In the genomic region with DNA sequence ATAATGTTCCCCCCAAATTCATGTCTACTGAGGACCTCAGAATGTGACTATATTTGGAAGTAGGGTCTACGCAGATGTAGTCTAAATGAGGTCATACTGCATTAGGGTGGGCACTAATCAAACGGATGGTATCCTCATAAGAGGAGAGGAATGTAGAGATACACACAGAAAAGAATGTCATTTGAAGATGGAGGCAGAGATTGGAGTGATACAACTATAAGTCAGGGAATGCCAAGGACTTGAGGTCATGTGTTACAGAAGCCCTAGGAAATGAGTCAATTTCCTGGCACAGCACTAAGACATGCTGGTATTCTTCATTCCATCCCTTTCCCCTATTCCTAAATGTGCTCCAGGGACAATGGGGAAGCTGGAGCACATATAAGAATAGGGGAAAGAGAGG, we compare ENCODE assay signal across 9 cellular contexts. TPM values are rescaled to one million over a fixed set of nuclear protein-coding genes. Genes with fewer than 3 reads are reported as not detected.
DNase-seq lines count a peak whose midpoint lies in the region; ATAC-seq, FAIRE-seq and TF ChIP-seq lines count a peak whose summit lies in the region.
"Had no signal": no experiment of that assay in that cellular context is flagged by ENCODE, and none has a peak within 500 bp of the region (broad histone marks: within the 10 kb centered on the region; RNA-seq: fewer than 3 reads in every experiment).

No MANE protein-coding gene starts in this region.

- H3K79me2 ChIP-seq in HepG2 (ENCODE audit: insufficient read depth, low read length) (no peaks in the 10 kb centered on the region), hepatocyte (no peaks in the 10 kb centered on the region)

- no peak for TF ChIP-seq RAD21 in liver (IDR thresholded peaks at IDR 0.05)
- TF ChIP-seq RAD21 in HepG2 (CRISPR knock-in tag; IDR thresholded peaks at IDR 0.05), result no peak

- H3K36me3 ChIP-seq in liver (ENCODE audit: control insufficient read depth in 4 of 4, insufficient read depth in 3 of 4, low read depth in 1 of 4, low read length in 3 of 4), result no peaks in the 10 kb centered on the region
- H3K36me3 ChIP-seq in HepG2 (replicated peaks in 1 of 2; ENCODE audit: control insufficient read depth in 1 of 2, insufficient read depth in 2 of 2, low read length in 2 of 2), result no peaks in the 10 kb centered on the region
- no peaks in the 10 kb centered on the region for H3K36me3 ChIP-seq in hepatocyte (replicated peaks; ENCODE audit: insufficient read depth, low read depth)
- no peaks in the 10 kb centered on the region for H3K36me3 ChIP-seq in uterus
- H3K36me3 ChIP-seq: pancreas had no signal

- H3K9me3 ChIP-seq in liver (ENCODE audit: control insufficient read depth in 4 of 4, low read length in 3 of 4) (no peaks in the 10 kb centered on the region), HepG2 (ENCODE audit: low read length) (no peaks in the 10 kb centered on the region), hepatocyte (ENCODE audit: low read depth) (no peaks in the 10 kb centered on the region), uterus (no peaks in the 10 kb centered on the region)
- H3K9me3 ChIP-seq: pancreas had no signal

- in situ Hi-C loops in HepG2 (cut with HindIII; ENCODE audit: extremely low pct_ligation_motif_present, low pct_unique_long_range_greater_than_20kb), result no loop called here

- TF ChIP-seq EP300 in HepG2 (IDR thresholded peaks at IDR 0.05; ENCODE audit: low read depth in 2 of 2, low read length in 2 of 2), result no peak
- no peak for TF ChIP-seq EP300 in HepG2 (CRISPR knock-in tag; IDR thresholded peaks at IDR 0.05; ENCODE audit: borderline replicate concordance)

- FAIRE-seq in HepG2 (lab: Jason Lieb, UNC), result no peak
- FAIRE-seq: pancreas had no signal

- no peaks in the 10 kb centered on the region for H3K9me2 ChIP-seq in hepatocyte (replicated peaks; ENCODE audit: insufficient read depth)

- H3K9ac ChIP-seq in liver (ENCODE audit: low read depth in 1 of 2, low read length in 2 of 2) (no peak overlapping the region), HepG2 (ENCODE audit: insufficient read depth, low read depth, low read length) (no peak overlapping the region)

- ATAC-seq in HepG2 (no peak), GM21717 (IDR thresholded peaks at IDR 0.05; ENCODE audit: unreplicated experiment) (no peak)

- TF ChIP-seq CTCF in liver (IDR thresholded peaks at IDR 0.05; ENCODE audit: low read depth, low read length, missing input control), result no peak
- TF ChIP-seq CTCF in HepG2 (CRISPR knock-in tag; IDR thresholded peaks at IDR 0.05), result no peak
- TF ChIP-seq CTCF in hepatocyte (IDR thresholded peaks at IDR 0.05; ENCODE audit: poor library complexity), result no peak
- TF ChIP-seq CTCF in uterus (IDR thresholded peaks at IDR 0.05), result no peak

- H3K4me3 ChIP-seq in liver (ENCODE audit: low read depth in 1 of 3, low read length in 3 of 3), result no peak overlapping the region
- no peak overlapping the region for H3K4me3 ChIP-seq in HepG2 (replicated peaks in 1 of 3; ENCODE audit: insufficient read depth in 1 of 3, low read depth in 2 of 3, low read length in 3 of 3)
- no peak overlapping the region for H3K4me3 ChIP-seq in hepatocyte
- no peak overlapping the region for H3K4me3 ChIP-seq in uterus
- H3K4me3 ChIP-seq: pancreas had no signal

- POLR2A ChIA-PET in HepG2 (lab: Yijun Ruan, JAX), result no interaction called here

- H4K20me1 ChIP-seq in HepG2 (ENCODE audit: insufficient read depth, low read length), result no peaks in the 10 kb centered on the region
- no peaks in the 10 kb centered on the region for H4K20me1 ChIP-seq in hepatocyte (ENCODE audit: insufficient read depth, poor library complexity, severe bottlenecking)

- WGBS in liver, result 67% methylated on average over 2 of the region's 2 CpGs
- 6% methylated on average over 2 of the region's 2 CpGs for WGBS in HepG2 (ENCODE audit: low lambda C conversion rate)
- WGBS in hepatocyte (ENCODE audit: low lambda C conversion rate, missing lambda C conversion rate), result 68% methylated on average over 2 of the region's 2 CpGs

- H3K4me1 ChIP-seq in liver (ENCODE audit: control insufficient read depth in 4 of 4, insufficient read depth in 4 of 4, low read length in 3 of 4), result peaks cover 0 to 2% (median 0%) of the 10 kb centered on the region in 4 donors
- no peaks in the 10 kb centered on the region for H3K4me1 ChIP-seq in HepG2 (ENCODE audit: insufficient read depth, low read length)
- no peaks in the 10 kb centered on the region for H3K4me1 ChIP-seq in hepatocyte (ENCODE audit: insufficient read depth)
- H3K4me1 ChIP-seq in uterus, result no peaks in the 10 kb centered on the region
- H3K4me1 ChIP-seq: pancreas had no signal

- H2AFZ ChIP-seq in HepG2 (ENCODE audit: low read length) (no peak overlapping the region), hepatocyte (no peak overlapping the region)

- TF ChIP-seq POLR2A in HepG2 (IDR thresholded peaks at IDR 0.05; ENCODE audit: insufficient read depth in 1 of 2, low read depth in 2 of 2, low read length in 2 of 2) (no peak), uterus (IDR thresholded peaks at IDR 0.05) (no peak)

- H3K27ac ChIP-seq in liver (ENCODE audit: low read depth in 1 of 2, low read length in 2 of 2) (peak overlapping the region; percentile 9 to 46), HepG2 (ENCODE audit: extremely low read length, insufficient read depth, low read length) (no peak overlapping the region), hepatocyte (peak overlapping the region; percentile 58), uterus (peak overlapping the region; percentile 57 to 76)

- BruUV-seq in HepG2 (replicated peaks; lab: Mats Ljungman, UMichigan), result no TSS peak

- intact Hi-C loops in HepG2 (cut with micrococcal nuclease; ENCODE audit: unreplicated experiment), result no loop called here
- intact Hi-C loops in uterus (cut with DNase I; ENCODE audit: low total_unique reads), result no loop called here

- CTCF ChIA-PET in HepG2 (lab: Yijun Ruan, JAX; ENCODE audit: low intra/inter-chr PET ratio, low total read pairs), result no interaction called here

- no peak for DNase-seq in HepG2 (ENCODE audit: low spot score)
- peak; percentile 81 for DNase-seq in amniotic stem cell (lab: John Stamatoyannopoulos, UW)
- no peak for DNase-seq in hepatocyte (ENCODE audit: low spot score)
- DNase-seq in uterus, result no peak
- DNase-seq in NAMALWA (ENCODE audit: low spot score), result no peak
- DNase-seq in NCI-H82 treated with DMSO at 0.1 percent for 48 hours (lab: John Stamatoyannopoulos, UW; ENCODE audit: unreplicated experiment), result no peak
- DNase-seq: pancreas had no signal

- H3K4me2 ChIP-seq in HepG2 (ENCODE audit: low read depth, low read length) (no peak overlapping the region), hepatocyte (peak overlapping the region; percentile 41)

- H3K27me3 ChIP-seq in liver (ENCODE audit: control insufficient read depth in 4 of 4, insufficient read depth in 4 of 4, low read length in 3 of 4) (no peaks in the 10 kb centered on the region), HepG2 (ENCODE audit: control insufficient read depth in 1 of 2, insufficient read depth in 2 of 2, low read length in 2 of 2) (peaks cover 0 to 4% of the 10 kb centered on the region in 2 experiments; a peak in 1 of 5 replicates), hepatocyte (no peaks in the 10 kb centered on the region), uterus (no peaks in the 10 kb centered on the region)
- H3K27me3 ChIP-seq: pancreas had no signal

RNA-seq across cellular contexts. Expression of a gene that starts 0.8 kb away (rescaled TPM):
- total RNA-seq in liver, result 1 to 10 TPM; 1.2 to 2.5 TPM
- 1 to 10 TPM in 1 of 2 donors, under 1 TPM in 1; 0.46 to 1.4 TPM for polyA plus RNA-seq in liver
- not detected in 2 replicates for total RNA-seq in HepG2 (2016; rRNA removed; fragmentation: Illumina TruSeq; extraction: Trizol)
- total RNA-seq in HepG2 (2016; cell fraction: cytosol; rRNA removed; fragmentation: Illumina TruSeq; extraction: Trizol; ENCODE audit: low read depth), result not detected in 2 replicates
- not detected in 2 replicates for total RNA-seq in HepG2 (2016; cell fraction: insoluble cytoplasmic fraction; rRNA removed; fragmentation: Illumina TruSeq; extraction: Trizol)
- not detected in 2 replicates for total RNA-seq in HepG2 (2016; cell fraction: membrane; rRNA removed; fragmentation: Illumina TruSeq; extraction: Trizol)
- not detected in 2 replicates for total RNA-seq in HepG2 (2016; cell fraction: nucleus; rRNA removed; fragmentation: Illumina TruSeq; extraction: Trizol)
- polyA plus RNA-seq in HepG2 (2011; rRNA removed), result not detected in 2 replicates
- polyA plus RNA-seq in HepG2 (2011; cell fraction: cytosol; rRNA removed), result not detected in 2 replicates
- not detected in 2 replicates for polyA plus RNA-seq in HepG2 (2011; cell fraction: nucleus; rRNA removed)
- polyA plus RNA-seq in HepG2 (2012), result not detected in 2 replicates
- not detected in 2 replicates for polyA plus RNA-seq in HepG2 (2016; cell fraction: cytosol; fragmentation: Illumina TruSeq; extraction: Trizol; ENCODE audit: low read depth)
- not detected in 2 replicates for polyA plus RNA-seq in HepG2 (2016; cell fraction: insoluble cytoplasmic fraction; fragmentation: Illumina TruSeq; extraction: Trizol; ENCODE audit: low read depth)
- not detected in 2 replicates for polyA plus RNA-seq in HepG2 (2016; cell fraction: membrane; fragmentation: Illumina TruSeq; extraction: Trizol; ENCODE audit: low read depth)
- polyA plus RNA-seq in HepG2 (2016; cell fraction: nucleus; fragmentation: Illumina TruSeq; extraction: Trizol; ENCODE audit: insufficient read depth, low read depth), result not detected in 2 replicates
- 0.07 TPM in 1 of 2 replicates, not detected in the other for polyA minus RNA-seq in HepG2 (2011; rRNA and poly(A)+ RNA removed; ENCODE audit: low replicate concordance)
- not detected in 2 replicates for polyA minus RNA-seq in HepG2 (2011; cell fraction: cytosol; rRNA and poly(A)+ RNA removed)
- not detected in 2 replicates for polyA minus RNA-seq in HepG2 (2011; cell fraction: nucleus; rRNA and poly(A)+ RNA removed)
- total RNA-seq in hepatocyte, result not detected in 2 replicates
- not detected in 2 replicates for polyA plus RNA-seq in hepatocyte
- 1 to 10 TPM in 2 of 4 donors, under 1 TPM in 2; 0.77 to 5.0 (median 1.6) TPM for total RNA-seq in uterus

RNA-seq across cellular contexts. Expression of a gene that starts 59.2 kb away (rescaled TPM):
- total RNA-seq in liver, result 1 to 10 TPM; 2.5 to 3.1 TPM
- 1 to 10 TPM; 1.0 to 1.2 TPM for polyA plus RNA-seq in liver
- total RNA-seq in HepG2 (2016; rRNA removed; fragmentation: Illumina TruSeq; extraction: Trizol), result 0.49 TPM in 1 of 2 replicates, not detected in the other
- 0.53 TPM in 1 of 2 replicates, not detected in the other for total RNA-seq in HepG2 (2016; cell fraction: cytosol; rRNA removed; fragmentation: Illumina TruSeq; extraction: Trizol; ENCODE audit: low read depth)
- total RNA-seq in HepG2 (2016; cell fraction: insoluble cytoplasmic fraction; rRNA removed; fragmentation: Illumina TruSeq; extraction: Trizol), result 0.52 TPM in 1 of 2 replicates, not detected in the other
- not detected in 2 replicates for total RNA-seq in HepG2 (2016; cell fraction: membrane; rRNA removed; fragmentation: Illumina TruSeq; extraction: Trizol)
- total RNA-seq in HepG2 (2016; cell fraction: nucleus; rRNA removed; fragmentation: Illumina TruSeq; extraction: Trizol), result not detected in 2 replicates
- 0.07 and 0.17 TPM in 2 replicates for polyA plus RNA-seq in HepG2 (2011; rRNA removed)
- 0.04 TPM in 1 of 2 replicates, not detected in the other for polyA plus RNA-seq in HepG2 (2011; cell fraction: cytosol; rRNA removed)
- 0.05 and 0.24 TPM in 2 replicates for polyA plus RNA-seq in HepG2 (2011; cell fraction: nucleus; rRNA removed)
- polyA plus RNA-seq in HepG2 (2012), result 0.33 TPM in 1 of 2 replicates, not detected in the other
- polyA plus RNA-seq in HepG2 (2016; cell fraction: cytosol; fragmentation: Illumina TruSeq; extraction: Trizol; ENCODE audit: low read depth), result not detected in 2 replicates
- polyA plus RNA-seq in HepG2 (2016; cell fraction: insoluble cytoplasmic fraction; fragmentation: Illumina TruSeq; extraction: Trizol; ENCODE audit: low read depth), result 0.69 TPM in 1 of 2 replicates, not detected in the other
- polyA plus RNA-seq in HepG2 (2016; cell fraction: membrane; fragmentation: Illumina TruSeq; extraction: Trizol; ENCODE audit: low read depth), result not detected in 2 replicates
- 1.1 TPM in 1 of 2 replicates, not detected in the other for polyA plus RNA-seq in HepG2 (2016; cell fraction: nucleus; fragmentation: Illumina TruSeq; extraction: Trizol; ENCODE audit: insufficient read depth, low read depth)
- 0.33 TPM in 1 of 2 replicates, not detected in the other for polyA minus RNA-seq in HepG2 (2011; rRNA and poly(A)+ RNA removed; ENCODE audit: low replicate concordance)
- not detected in 2 replicates for polyA minus RNA-seq in HepG2 (2011; cell fraction: cytosol; rRNA and poly(A)+ RNA removed)
- 0.13 TPM in 1 of 2 replicates, not detected in the other for polyA minus RNA-seq in HepG2 (2011; cell fraction: nucleus; rRNA and poly(A)+ RNA removed)
- 0.07 TPM in 1 of 2 replicates, not detected in the other for total RNA-seq in hepatocyte
- not detected in 2 replicates for polyA plus RNA-seq in hepatocyte
- 10 to 100 TPM in 1 of 4 donors, 1 to 10 TPM in 2, under 1 TPM in 1; 0.90 to 10.2 (median 5.7) TPM for total RNA-seq in uterus
